Comparison of ENCODE assay signal across 8 cellular contexts in the genomic region with DNA sequence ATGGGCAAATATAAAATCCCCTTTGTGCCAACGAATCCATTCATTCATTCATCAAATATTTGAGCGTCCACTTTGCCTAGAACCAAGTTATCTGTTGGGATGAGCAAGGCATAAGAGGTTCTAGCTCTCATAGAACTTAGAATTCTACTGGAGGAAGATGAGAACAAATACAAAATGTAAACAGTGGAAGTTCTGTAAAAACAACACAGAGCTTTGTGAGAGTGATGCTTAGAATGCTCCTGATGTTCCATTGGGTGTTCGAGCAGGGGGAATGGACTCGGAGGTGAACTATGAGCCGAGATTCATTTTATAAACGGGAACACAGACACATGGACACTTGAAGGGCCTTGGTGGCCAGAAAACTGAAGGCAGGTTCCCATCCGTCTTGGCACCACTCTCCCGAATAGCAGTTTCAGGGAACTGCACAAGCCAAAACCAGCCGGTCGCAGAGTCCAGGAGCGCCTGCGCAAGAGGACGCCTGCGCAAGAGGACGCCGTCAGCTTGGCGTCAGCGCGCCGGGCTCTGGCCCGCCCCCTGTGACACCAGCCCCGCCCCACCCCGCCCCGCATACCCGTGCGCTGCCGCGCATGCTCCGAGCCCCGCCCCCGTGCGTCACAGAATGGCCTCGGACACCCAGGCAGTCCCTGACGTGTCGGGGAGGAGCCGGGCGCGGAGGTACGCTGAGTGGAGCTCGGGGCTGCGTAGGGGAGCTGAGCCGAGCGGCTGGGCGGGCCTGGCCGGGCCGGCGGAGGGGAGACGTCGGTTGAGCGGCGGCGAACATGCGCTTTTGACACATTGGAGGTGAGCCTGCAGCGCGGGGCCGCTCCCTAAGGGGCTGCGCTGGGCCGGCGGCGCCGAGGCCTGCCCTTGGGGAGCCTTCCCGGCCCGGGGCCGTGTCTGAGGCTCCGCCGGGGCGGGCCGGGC. TPM values are rescaled to one million over a fixed set of nuclear protein-coding genes. Genes with fewer than 3 reads are reported as not detected.
DNase-seq lines count a peak whose midpoint lies in the region; ATAC-seq and TF ChIP-seq lines count a peak whose summit lies in the region.

A gene with protein sequence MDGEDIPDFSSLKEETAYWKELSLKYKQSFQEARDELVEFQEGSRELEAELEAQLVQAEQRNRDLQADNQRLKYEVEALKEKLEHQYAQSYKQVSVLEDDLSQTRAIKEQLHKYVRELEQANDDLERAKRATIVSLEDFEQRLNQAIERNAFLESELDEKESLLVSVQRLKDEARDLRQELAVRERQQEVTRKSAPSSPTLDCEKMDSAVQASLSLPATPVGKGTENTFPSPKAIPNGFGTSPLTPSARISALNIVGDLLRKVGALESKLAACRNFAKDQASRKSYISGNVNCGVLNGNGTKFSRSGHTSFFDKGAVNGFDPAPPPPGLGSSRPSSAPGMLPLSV (plus strand): TSS at position 640 of the 924 bp plus-strand sequence. CDS start 8,388 bp downstream, outside the sequence.

- intact Hi-C loops in esophagus squamous epithelium (cut with DNase I): no loop called here

- H3K4me2 ChIP-seq in DOHH2 (ENCODE audit: low read length) (peak within 1 kb of the TSS; percentile 87), GM23338 (peak within 1 kb of the TSS; percentile 78)

- no peaks in the 10 kb centered on the region for H3K27me3 ChIP-seq in DOHH2 (ENCODE audit: control insufficient read depth, low read length)
- H3K27me3 ChIP-seq in GM23338 (ENCODE audit: insufficient read depth): no peaks in the 10 kb centered on the region
- no peaks in the 10 kb centered on the region for H3K27me3 ChIP-seq in esophagus squamous epithelium

- H3K79me2 ChIP-seq in DOHH2 (ENCODE audit: control insufficient read depth, low read length) (peaks cover 47% of the 10 kb centered on the region), GM23338 (replicated peaks; ENCODE audit: insufficient read depth) (peaks cover 40% of the 10 kb centered on the region)

- peak within 1 kb of the TSS; percentile 84 for H2AFZ ChIP-seq in GM23338

- H3F3A ChIP-seq in DOHH2 (ENCODE audit: control insufficient read depth, insufficient read depth) (no peaks in the 10 kb centered on the region), GM23338 (replicated peaks; ENCODE audit: low read depth) (no peaks in the 10 kb centered on the region)

- no peaks in the 10 kb centered on the region for H3K9me2 ChIP-seq in DOHH2 (replicated peaks; ENCODE audit: control insufficient read depth, low read length)
- no peaks in the 10 kb centered on the region for H3K9me2 ChIP-seq in GM23338 (ENCODE audit: insufficient read depth)

- TF ChIP-seq CTCF in DOHH2 (IDR thresholded peaks at IDR 0.05; ENCODE audit: low read depth, low read length, poor library complexity, severe bottlenecking) (no peak), GM23338 (conservative IDR thresholded peaks at IDR 0.05; ENCODE audit: low read depth in 2 of 2) (no peak), esophagus squamous epithelium (IDR thresholded peaks at IDR 0.05) (peak in 1 of 6 experiments; percentile 3)

- peak; percentile 98 for ATAC-seq in GM23338

- DNase-seq in GM23338 (ENCODE audit: low spot score): peak; percentile 99
- peak; percentile 66 to 77 for DNase-seq in Kasumi-1 (lab: John Stamatoyannopoulos, UW)
- DNase-seq in RKO (ENCODE audit: low spot score): peak; percentile 96
- peak; percentile 99 for DNase-seq in activated T-helper 1 cell treated with Interleukin-2 at 50 U/mL for 16 hours (ENCODE audit: low read depth)
- DNase-seq in esophagus squamous epithelium (lab: John Stamatoyannopoulos, UW): peak; percentile 93
- peak; percentile 97 for DNase-seq in myocyte (ENCODE audit: low read depth)
- DNase-seq in stimulated activated CD8-positive, alpha-beta memory T cell treated with anti-CD3 and anti-CD28 coated beads, Interleukin-7, amount 100 ng/mL, for 4 hours (ENCODE audit: low read depth in 2 of 2): peak; percentile 97 to 99

- H3K4me3 Mint-ChIP-seq in GM23338: peak within 1 kb of the TSS; percentile 85

- no peaks in the 10 kb centered on the region for H3K9me3 Mint-ChIP-seq in GM23338

- H3K27ac ChIP-seq in DOHH2 (ENCODE audit: low read depth, low read length) (peak within 1 kb of the TSS; percentile 72), GM23338 (ENCODE audit: low read depth) (peak within 1 kb of the TSS; percentile 93), esophagus squamous epithelium (peak within 1 kb of the TSS; percentile 99 to 100 (median 99))

- 9 to 17% methylated on average over 6 to 17 of the region's 68 CpGs for WGBS in esophagus squamous epithelium, 2 donors

- peak within 1 kb of the TSS; percentile 97 for H3K27ac Mint-ChIP-seq in GM23338

- H3K9me3 ChIP-seq in DOHH2 (ENCODE audit: control insufficient read depth, insufficient read depth, low read length) (no peaks in the 10 kb centered on the region), esophagus squamous epithelium (no peaks in the 10 kb centered on the region)

- peaks cover 5% of the 10 kb centered on the region; the same call in 2 of the 3 replicates for H3K36me3 Mint-ChIP-seq in GM23338 (ENCODE audit: low read depth)

- H4K20me1 ChIP-seq in DOHH2 (ENCODE audit: control insufficient read depth, insufficient read depth, low read depth, low read length) (peaks cover 3% of the 10 kb centered on the region; the same call in 1 of the 2 replicates), GM23338 (replicated peaks; ENCODE audit: insufficient read depth) (peaks cover 5% of the 10 kb centered on the region; the same call in 1 of the 2 replicates)

- peaks cover 7% of the 10 kb centered on the region; the same call in 2 of the 3 replicates for H3K4me1 Mint-ChIP-seq in GM23338

- H3K4me1 ChIP-seq in DOHH2 (ENCODE audit: control insufficient read depth, low read length) (peaks cover 11% of the 10 kb centered on the region), GM23338 (ENCODE audit: insufficient read depth) (peaks cover 7% of the 10 kb centered on the region), esophagus squamous epithelium (peaks cover 0 to 33% (median 4%) of the 10 kb centered on the region in 3 donors)

- H3K4me3 ChIP-seq in DOHH2 (ENCODE audit: low read length): peak within 1 kb of the TSS; percentile 87
- peak within 1 kb of the TSS; percentile 96 for H3K4me3 ChIP-seq in GM23338
- H3K4me3 ChIP-seq in esophagus squamous epithelium: peak within 1 kb of the TSS; percentile 77 to 86 (median 82)

- peaks cover 2% of the 10 kb centered on the region for H3K27me3 Mint-ChIP-seq in GM23338 (ENCODE audit: insufficient read depth, low read depth, poor library complexity)

- H3K36me3 ChIP-seq in DOHH2 (ENCODE audit: control insufficient read depth, low read length) (peaks cover 11% of the 10 kb centered on the region), GM23338 (ENCODE audit: insufficient read depth) (no peaks in the 10 kb centered on the region), esophagus squamous epithelium (peaks cover 0 to 27% (median 0%) of the 10 kb centered on the region in 3 donors)

- TF ChIP-seq POLR2A in esophagus squamous epithelium (IDR thresholded peaks at IDR 0.05): peak; percentile 34 to 100 (median 100)

TF ChIP-seq in GM23338, 12 proteins besides CTCF, POLR2A, EP300 and RAD21:
- peak; percentile 95 for TF ChIP-seq POLR2AphosphoS5 (IDR thresholded peaks at IDR 0.05; ENCODE audit: low read depth)
- TF ChIP-seq, protein P1, sequence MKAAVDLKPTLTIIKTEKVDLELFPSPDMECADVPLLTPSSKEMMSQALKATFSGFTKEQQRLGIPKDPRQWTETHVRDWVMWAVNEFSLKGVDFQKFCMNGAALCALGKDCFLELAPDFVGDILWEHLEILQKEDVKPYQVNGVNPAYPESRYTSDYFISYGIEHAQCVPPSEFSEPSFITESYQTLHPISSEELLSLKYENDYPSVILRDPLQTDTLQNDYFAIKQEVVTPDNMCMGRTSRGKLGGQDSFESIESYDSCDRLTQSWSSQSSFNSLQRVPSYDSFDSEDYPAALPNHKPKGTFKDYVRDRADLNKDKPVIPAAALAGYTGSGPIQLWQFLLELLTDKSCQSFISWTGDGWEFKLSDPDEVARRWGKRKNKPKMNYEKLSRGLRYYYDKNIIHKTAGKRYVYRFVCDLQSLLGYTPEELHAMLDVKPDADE (IDR thresholded peaks at IDR 0.05): no peak
- TF ChIP-seq CREB1 (CRISPR knock-in tag; IDR thresholded peaks at IDR 0.05; ENCODE audit: low read depth): peak; percentile 82
- TF ChIP-seq, protein P2, sequence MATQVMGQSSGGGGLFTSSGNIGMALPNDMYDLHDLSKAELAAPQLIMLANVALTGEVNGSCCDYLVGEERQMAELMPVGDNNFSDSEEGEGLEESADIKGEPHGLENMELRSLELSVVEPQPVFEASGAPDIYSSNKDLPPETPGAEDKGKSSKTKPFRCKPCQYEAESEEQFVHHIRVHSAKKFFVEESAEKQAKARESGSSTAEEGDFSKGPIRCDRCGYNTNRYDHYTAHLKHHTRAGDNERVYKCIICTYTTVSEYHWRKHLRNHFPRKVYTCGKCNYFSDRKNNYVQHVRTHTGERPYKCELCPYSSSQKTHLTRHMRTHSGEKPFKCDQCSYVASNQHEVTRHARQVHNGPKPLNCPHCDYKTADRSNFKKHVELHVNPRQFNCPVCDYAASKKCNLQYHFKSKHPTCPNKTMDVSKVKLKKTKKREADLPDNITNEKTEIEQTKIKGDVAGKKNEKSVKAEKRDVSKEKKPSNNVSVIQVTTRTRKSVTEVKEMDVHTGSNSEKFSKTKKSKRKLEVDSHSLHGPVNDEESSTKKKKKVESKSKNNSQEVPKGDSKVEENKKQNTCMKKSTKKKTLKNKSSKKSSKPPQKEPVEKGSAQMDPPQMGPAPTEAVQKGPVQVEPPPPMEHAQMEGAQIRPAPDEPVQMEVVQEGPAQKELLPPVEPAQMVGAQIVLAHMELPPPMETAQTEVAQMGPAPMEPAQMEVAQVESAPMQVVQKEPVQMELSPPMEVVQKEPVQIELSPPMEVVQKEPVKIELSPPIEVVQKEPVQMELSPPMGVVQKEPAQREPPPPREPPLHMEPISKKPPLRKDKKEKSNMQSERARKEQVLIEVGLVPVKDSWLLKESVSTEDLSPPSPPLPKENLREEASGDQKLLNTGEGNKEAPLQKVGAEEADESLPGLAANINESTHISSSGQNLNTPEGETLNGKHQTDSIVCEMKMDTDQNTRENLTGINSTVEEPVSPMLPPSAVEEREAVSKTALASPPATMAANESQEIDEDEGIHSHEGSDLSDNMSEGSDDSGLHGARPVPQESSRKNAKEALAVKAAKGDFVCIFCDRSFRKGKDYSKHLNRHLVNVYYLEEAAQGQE (IDR thresholded peaks at IDR 0.05; ENCODE audit: unreplicated experiment): no peak

RNA-seq across cellular contexts. Expression of the gene that starts here (rescaled TPM):
- 15.9 and 21.2 TPM in 2 replicates for total RNA-seq in GM23338 (2014; rRNA removed; shearing (Covaris generic))
- 21.6 and 26.0 TPM in 2 replicates for polyA plus RNA-seq in GM23338 (2016; fragmentation: Nextera tagmentation; extraction: Ambion mirVana)
- total RNA-seq in esophagus squamous epithelium: 100 to 1,000 TPM in 1 of 4 donors, 10 to 100 TPM in 3; 67.5 to 107 (median 73.1) TPM
- 71.1 and 74.7 TPM in 2 replicates for total RNA-seq in myocyte
- polyA plus RNA-seq in myocyte (2012): 58.5 TPM

Comparison
In these comparisons a context has a peak if more than half of its experiments do, and no peak if none do; other contexts are left out.
1. Peak in every context shown above with its lines: DNase-seq, ATAC-seq, H3K4me3 ChIP-seq and H3K27ac ChIP-seq.